ENCODE assay signal across 2 cellular contexts in genomic region chr22:32341122-32341740, GRCh38.
TF ChIP-seq lines count a peak whose summit lies in the region.

No MANE protein-coding gene starts in this region.

TF ChIP-seq in GM23338, 12 proteins besides CTCF, POLR2A, EP300 and RAD21:
- TF ChIP-seq EZH2phosphoT487 (IDR thresholded peaks at IDR 0.05; ENCODE audit: unreplicated experiment) (no peak), STAT1 (IDR thresholded peaks at IDR 0.05; ENCODE audit: unreplicated experiment) (no peak), ZNF462 (CRISPR knock-in tag; IDR thresholded peaks at IDR 0.05) (no peak), CREB1 (CRISPR knock-in tag; IDR thresholded peaks at IDR 0.05; ENCODE audit: low read depth) (no peak), ZNF331 (CRISPR knock-in tag; IDR thresholded peaks at IDR 0.05; ENCODE audit: low read depth) (no peak), JUNB (IDR thresholded peaks at IDR 0.05; ENCODE audit: unreplicated experiment) (no peak), REST (IDR thresholded peaks at IDR 0.05; ENCODE audit: unreplicated experiment) (no peak), ZNF114 (CRISPR knock-in tag; IDR thresholded peaks at IDR 0.05) (no peak), NANOG (IDR thresholded peaks at IDR 0.05; ENCODE audit: borderline replicate concordance) (no peak), ETS1 (IDR thresholded peaks at IDR 0.05) (no peak), EZH2 (IDR thresholded peaks at IDR 0.05; ENCODE audit: low read depth, unreplicated experiment) (no peak), POLR2AphosphoS5 (IDR thresholded peaks at IDR 0.05; ENCODE audit: low read depth) (no peak)

TF ChIP-seq in HepG2, 621 proteins besides CTCF, POLR2A, EP300 and RAD21:
- TF ChIP-seq TAF1 (CRISPR knock-in tag; IDR thresholded peaks at IDR 0.05): no peak
- no peak for TF ChIP-seq ZNF503 (CRISPR knock-in tag; IDR thresholded peaks at IDR 0.05)
- no peak for TF ChIP-seq PLRG1 (conservative IDR thresholded peaks at IDR 0.05)
- TF ChIP-seq TEF (CRISPR knock-in tag; IDR thresholded peaks at IDR 0.05): no peak
- no peak for TF ChIP-seq ZNF430 (CRISPR knock-in tag; IDR thresholded peaks at IDR 0.05)
- no peak for TF ChIP-seq ZNF784 (CRISPR knock-in tag; IDR thresholded peaks at IDR 0.05; ENCODE audit: borderline replicate concordance)
- no peak for TF ChIP-seq ZNF343 (CRISPR knock-in tag; IDR thresholded peaks at IDR 0.05)
- no peak for TF ChIP-seq TFDP1 (CRISPR knock-in tag; IDR thresholded peaks at IDR 0.05; ENCODE audit: borderline replicate concordance)
